In genomic region chr5:5006548-5006947, GRCh38 we compare ENCODE assay signal across 32 cellular contexts.
"Had no signal": no experiment of that assay in that cellular context is flagged by ENCODE, and none has a peak within 500 bp of the region (broad histone marks: within the 10 kb centered on the region; RNA-seq: fewer than 3 reads in every experiment).

No MANE protein-coding gene starts in this region.

- DNase-seq: activated CD4-positive, alpha-beta T cell treated with anti-CD3 and anti-CD28 coated beads for 36 hours; activated CD4-positive, alpha-beta T cell treated with anti-CD3 and anti-CD28 coated beads, Interleukin-2, amount 10 ng/mL, durations not matched to agents 7 days and 5 days; activated CD4-positive, alpha-beta T cell treated with anti-CD3 and anti-CD28 coated beads, Interleukin-2, amount 50 U/mL, for 4 hours; activated CD4-positive, CD25-positive, alpha-beta regulatory T cell; activated CD4-positive, CD25-positive, alpha-beta regulatory T cell treated with anti-CD3 and anti-CD28 coated beads, Interleukin-2, amount 50 U/mL, for 72 hours; activated CD8-positive, alpha-beta memory T cell treated with anti-CD3 and anti-CD28 coated beads, Interleukin-2, amount 10 ng/mL, durations not matched to agents 7 days and 5 days; activated CD8-positive, alpha-beta memory T cell treated with anti-CD3 and anti-CD28 coated beads, Interleukin-2, amount 50 U/mL, for 4 hours; activated CD8-positive, alpha-beta T cell treated with anti-CD3 and anti-CD28 coated beads, Interleukin-2, amount 10 ng/mL, durations not matched to agents 7 days and 5 days; activated gamma-delta T cell; activated naive CD4-positive, alpha-beta T cell; activated naive CD4-positive, alpha-beta T cell treated with anti-CD3 and anti-CD28 coated beads, Interleukin-2, amount 10 ng/mL, durations not matched to agents 7 days and 5 days; activated naive CD8-positive, alpha-beta T cell treated with anti-CD3 and anti-CD28 coated beads, Interleukin-2, amount 10 ng/mL, durations not matched to agents 7 days and 5 days; activated T-cell treated with anti-CD3 and anti-CD28 coated beads, Interleukin-2, amount 50 U/mL, for 1 hour; activated T-cell treated with anti-CD3 and anti-CD28 coated beads, Interleukin-2, amount 50 U/mL, for 48 hours; central memory CD4-positive, alpha-beta T cell; cerebellar nuclear complex; colonic mucosa; effector CD8-positive, alpha-beta T cell; esophagus squamous epithelium; foreskin melanocyte; heart right ventricle; hypothalamus; T-helper 17 cell had no signal

- H3K27ac ChIP-seq: ascending aorta, breast epithelium, cardiac muscle cell, colonic mucosa, epithelial cell of prostate, esophagus squamous epithelium, gastroesophageal sphincter, heart right ventricle had no signal

- ATAC-seq: activated CD4-positive, alpha-beta T cell treated with anti-CD3 and anti-CD28 coated beads for 36 hours; activated CD8-positive, alpha-beta memory T cell treated with anti-CD3 and anti-CD28 coated beads, Interleukin-2, amount 10 ng/mL, durations not matched to agents 7 days and 5 days; activated CD8-positive, alpha-beta T cell treated with anti-CD3 and anti-CD28 coated beads, Interleukin-2, amount 10 ng/mL, durations not matched to agents 7 days and 5 days; activated naive CD4-positive, alpha-beta T cell treated with anti-CD3 and anti-CD28 coated beads, Interleukin-2, amount 50 U/mL, for 72 hours; gastroesophageal sphincter; heart right ventricle; T-helper 17 cell had no signal

- H3K27me3 Mint-ChIP-seq: activated CD4-positive, alpha-beta T cell treated with anti-CD3 and anti-CD28 coated beads for 36 hours; activated CD4-positive, alpha-beta T cell treated with anti-CD3 and anti-CD28 coated beads, Interleukin-2, amount 10 ng/mL, durations not matched to agents 7 days and 5 days; activated CD8-positive, alpha-beta memory T cell treated with anti-CD3 and anti-CD28 coated beads, Interleukin-2, amount 10 ng/mL, durations not matched to agents 7 days and 5 days; activated naive CD4-positive, alpha-beta T cell treated with anti-CD3 and anti-CD28 coated beads, Interleukin-2, amount 10 ng/mL, durations not matched to agents 7 days and 5 days; activated naive CD8-positive, alpha-beta T cell treated with anti-CD3 and anti-CD28 coated beads, Interleukin-2, amount 10 ng/mL, durations not matched to agents 7 days and 5 days; T-helper 17 cell had no signal

- H3K4me3 Mint-ChIP-seq: activated CD4-positive, alpha-beta T cell treated with anti-CD3 and anti-CD28 coated beads for 36 hours; activated CD4-positive, alpha-beta T cell treated with anti-CD3 and anti-CD28 coated beads, Interleukin-2, amount 10 ng/mL, durations not matched to agents 7 days and 5 days; activated CD8-positive, alpha-beta memory T cell treated with anti-CD3 and anti-CD28 coated beads, Interleukin-2, amount 10 ng/mL, durations not matched to agents 7 days and 5 days; activated CD8-positive, alpha-beta T cell treated with anti-CD3 and anti-CD28 coated beads, Interleukin-2, amount 10 ng/mL, durations not matched to agents 7 days and 5 days; activated naive CD4-positive, alpha-beta T cell treated with anti-CD3 and anti-CD28 coated beads, Interleukin-2, amount 10 ng/mL, durations not matched to agents 7 days and 5 days; activated naive CD8-positive, alpha-beta T cell treated with anti-CD3 and anti-CD28 coated beads, Interleukin-2, amount 10 ng/mL, durations not matched to agents 7 days and 5 days; activated T-helper 1 cell treated with anti-CD3 and anti-CD28 coated beads, Interleukin-12 subunit alpha, Interleukin-12 subunit beta, Interleukin-2, Interleukin-4 antibody, amounts not matched to agents 30 ng/mL and 10 ng/mL and 1 ng/mL, durations not matched to agents 14 hours and 24 hours and 36 hours; brain; T-helper 17 cell had no signal

- H3K36me3 ChIP-seq: ascending aorta, breast epithelium, cardiac muscle cell, colonic mucosa, esophagus squamous epithelium, gastroesophageal sphincter, heart right ventricle had no signal

- H3K4me1 ChIP-seq: ascending aorta, breast epithelium, colonic mucosa, esophagus squamous epithelium, gastroesophageal sphincter, heart right ventricle had no signal

- H3K36me3 Mint-ChIP-seq: activated CD8-positive, alpha-beta memory T cell treated with anti-CD3 and anti-CD28 coated beads, Interleukin-2, amount 10 ng/mL, durations not matched to agents 7 days and 5 days; activated naive CD4-positive, alpha-beta T cell treated with anti-CD3 and anti-CD28 coated beads, Interleukin-2, amount 10 ng/mL, durations not matched to agents 7 days and 5 days; activated naive CD8-positive, alpha-beta T cell treated with anti-CD3 and anti-CD28 coated beads, Interleukin-2, amount 10 ng/mL, durations not matched to agents 7 days and 5 days; brain had no signal

- H3K4me1 Mint-ChIP-seq: activated CD4-positive, alpha-beta T cell treated with anti-CD3 and anti-CD28 coated beads for 36 hours; activated CD4-positive, alpha-beta T cell treated with anti-CD3 and anti-CD28 coated beads, Interleukin-2, amount 10 ng/mL, durations not matched to agents 7 days and 5 days; activated CD8-positive, alpha-beta memory T cell treated with anti-CD3 and anti-CD28 coated beads, Interleukin-2, amount 10 ng/mL, durations not matched to agents 7 days and 5 days; activated naive CD4-positive, alpha-beta T cell treated with anti-CD3 and anti-CD28 coated beads, Interleukin-2, amount 10 ng/mL, durations not matched to agents 7 days and 5 days; activated naive CD8-positive, alpha-beta T cell treated with anti-CD3 and anti-CD28 coated beads, Interleukin-2, amount 10 ng/mL, durations not matched to agents 7 days and 5 days; brain; T-helper 17 cell had no signal

- H3K27me3 ChIP-seq: ascending aorta, breast epithelium, cardiac muscle cell, colonic mucosa, esophagus squamous epithelium, heart right ventricle had no signal

- H3K9me3 ChIP-seq: ascending aorta, breast epithelium, colonic mucosa, esophagus squamous epithelium, gastroesophageal sphincter had no signal

- H3K9me3 Mint-ChIP-seq: activated naive CD8-positive, alpha-beta T cell treated with anti-CD3 and anti-CD28 coated beads, Interleukin-2, amount 10 ng/mL, durations not matched to agents 7 days and 5 days had no signal

- H3K4me3 ChIP-seq: ascending aorta, breast epithelium, cardiac muscle cell, colonic mucosa, esophagus squamous epithelium, gastroesophageal sphincter, heart right ventricle had no signal

- H3K27ac Mint-ChIP-seq: activated CD4-positive, alpha-beta T cell treated with anti-CD3 and anti-CD28 coated beads for 36 hours; activated CD4-positive, alpha-beta T cell treated with anti-CD3 and anti-CD28 coated beads, Interleukin-2, amount 10 ng/mL, durations not matched to agents 7 days and 5 days; activated CD8-positive, alpha-beta memory T cell treated with anti-CD3 and anti-CD28 coated beads, Interleukin-2, amount 10 ng/mL, durations not matched to agents 7 days and 5 days; activated CD8-positive, alpha-beta T cell treated with anti-CD3 and anti-CD28 coated beads, Interleukin-2, amount 10 ng/mL, durations not matched to agents 7 days and 5 days; activated naive CD4-positive, alpha-beta T cell treated with anti-CD3 and anti-CD28 coated beads, Interleukin-2, amount 10 ng/mL, durations not matched to agents 7 days and 5 days; activated naive CD4-positive, alpha-beta T cell treated with anti-CD3 and anti-CD28 coated beads, Interleukin-2, amount 50 U/mL, for 72 hours; activated naive CD8-positive, alpha-beta T cell treated with anti-CD3 and anti-CD28 coated beads, Interleukin-2, amount 10 ng/mL, durations not matched to agents 7 days and 5 days; activated T-helper 1 cell treated with anti-CD3 and anti-CD28 coated beads, Interleukin-12 subunit alpha, Interleukin-12 subunit beta, Interleukin-2, Interleukin-4 antibody, amounts not matched to agents 30 ng/mL and 10 ng/mL and 1 ng/mL, durations not matched to agents 14 hours and 24 hours and 36 hours; activated T-helper 2 cell treated with anti-CD3 and anti-CD28 coated beads, Interferon-gamma antibody, Interleukin-2, Interleukin-4, amounts not matched to agents 10 μg/mL and 5 μg/mL and 100 μg/mL, durations not matched to agents 14 hours and 24 hours and 36 hours; brain; T-helper 17 cell had no signal
